In the genomic region with DNA sequence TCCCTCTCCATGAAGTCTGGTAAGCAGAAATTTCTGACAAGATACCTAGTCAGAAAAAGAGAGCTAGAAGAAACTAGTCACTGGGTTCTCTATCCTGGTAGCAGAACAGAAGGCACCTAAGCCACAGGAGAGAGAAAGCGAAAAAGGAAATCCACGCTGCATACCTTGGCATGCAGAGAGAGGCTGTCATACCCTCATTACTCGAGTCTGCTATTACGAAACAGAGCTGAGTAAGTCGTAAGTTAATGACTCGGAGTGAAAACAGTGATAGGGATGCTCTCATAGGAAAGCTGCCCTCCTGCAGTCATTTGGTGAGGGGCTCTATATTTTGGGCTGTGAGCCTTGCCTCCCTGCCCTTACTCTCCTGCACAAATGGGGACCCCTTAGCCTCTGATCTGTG, we compare ENCODE assay signal across 18 cellular contexts. TPM values are rescaled to one million over a fixed set of nuclear protein-coding genes. Genes with fewer than 3 reads are reported as not detected.
DNase-seq lines count a peak whose midpoint lies in the region; TF ChIP-seq lines count a peak whose summit lies in the region.
"Had no signal": no experiment of that assay in that cellular context is flagged by ENCODE, and none has a peak within 500 bp of the region (broad histone marks: within the 10 kb centered on the region; RNA-seq: fewer than 3 reads in every experiment).

No MANE protein-coding gene starts in this region.

- no peak overlapping the region for H4K8ac ChIP-seq in mesendoderm (ENCODE audit: low read depth, low read length)

- CTCF ChIA-PET in mammary epithelial cell (lab: Charles Lee; ENCODE audit: low non-redundant PET) = no interaction called here

- no peak overlapping the region for H3K18ac ChIP-seq in mesendoderm (ENCODE audit: low read length)

- intact Hi-C loops in mammary epithelial cell (cut with micrococcal nuclease) (no loop called here), left ventricle myocardium inferior (cut with micrococcal nuclease) (no loop called here)

- H3K27ac ChIP-seq in mammary epithelial cell (ENCODE audit: insufficient read depth, low read depth, low read length) (no peak overlapping the region), mesendoderm (ENCODE audit: low read depth, low read length) (no peak overlapping the region), left ventricle myocardium inferior (replicated peaks) (no peak overlapping the region)
- H3K27ac ChIP-seq: stomach had no signal

- H3K4me2 ChIP-seq in mammary epithelial cell (ENCODE audit: insufficient read depth, low read depth, low read length) (no peak overlapping the region), mesendoderm (ENCODE audit: low read length) (no peak overlapping the region)

- 27% methylated on average over 6 of the region's 6 CpGs for WGBS in mammary epithelial cell (ENCODE audit: low coverage, missing lambda C conversion rate)
- WGBS in mesendoderm (ENCODE audit: extremely low coverage, insufficient coverage, low lambda C conversion rate) = no CpG with 5 or more reads among the region's 6 CpGs

- H2AFZ ChIP-seq in mammary epithelial cell (ENCODE audit: low read depth, low read length) = no peak overlapping the region

- H3K9ac ChIP-seq in mammary epithelial cell (ENCODE audit: insufficient read depth, low read length) (no peak overlapping the region), mesendoderm (ENCODE audit: low read length) (no peak overlapping the region)

- no TSS peak for BruUV-seq in mammary epithelial cell (replicated peaks; lab: Mats Ljungman, UMichigan)

- no peak overlapping the region for H2BK120ac ChIP-seq in mesendoderm (ENCODE audit: low read depth, low read length)

- no peak overlapping the region for H2AK5ac ChIP-seq in mesendoderm (ENCODE audit: low read length)

- no peak overlapping the region for H3K4me3 ChIP-seq in mammary epithelial cell (replicated peaks in 1 of 3; ENCODE audit: insufficient read depth in 1 of 3, low read depth in 2 of 3, low read length in 3 of 3)
- no peak overlapping the region for H3K4me3 ChIP-seq in mesendoderm (ENCODE audit: low read length)
- no peak overlapping the region for H3K4me3 ChIP-seq in left ventricle myocardium inferior
- H3K4me3 ChIP-seq: HAP-1, K562, stomach had no signal

- TF ChIP-seq CTCF in mammary epithelial cell (conservative IDR thresholded peaks at IDR 0.05 in 1 of 2, IDR thresholded peaks at IDR 0.05 in 1 of 2; ENCODE audit: extremely low read depth in 1 of 2, insufficient read depth in 1 of 2, low read depth in 1 of 2, low read length in 2 of 2) = no peak
- no peak for TF ChIP-seq CTCF in left ventricle myocardium inferior (IDR thresholded peaks at IDR 0.05; ENCODE audit: borderline replicate concordance)

- H2BK15ac ChIP-seq in mesendoderm (replicated peaks; ENCODE audit: low read depth) = no peak overlapping the region

- H4K20me1 ChIP-seq in mammary epithelial cell (ENCODE audit: insufficient read depth, low read length) = no peaks in the 10 kb centered on the region

- H3K79me2 ChIP-seq in mammary epithelial cell (ENCODE audit: insufficient read depth, low read length) = no peaks in the 10 kb centered on the region
- H3K79me2 ChIP-seq in mesendoderm (ENCODE audit: control insufficient read depth, insufficient read depth, low read length) = no peaks in the 10 kb centered on the region

- H3K4ac ChIP-seq in mesendoderm (ENCODE audit: low read depth, low read length) = no peak overlapping the region

- no peak overlapping the region for H3K23ac ChIP-seq in mesendoderm (ENCODE audit: low read length)

- no peak overlapping the region for H2BK5ac ChIP-seq in mesendoderm (ENCODE audit: low read length)

- no peaks in the 10 kb centered on the region for H3K4me1 ChIP-seq in mammary epithelial cell (ENCODE audit: insufficient read depth, low read length)
- H3K4me1 ChIP-seq in mesendoderm (ENCODE audit: control insufficient read depth, low read depth, low read length) = no peaks in the 10 kb centered on the region
- no peaks in the 10 kb centered on the region for H3K4me1 ChIP-seq in left ventricle myocardium inferior
- H3K4me1 ChIP-seq: HAP-1, stomach had no signal

- in situ Hi-C loops in mammary epithelial cell (cut with MboI; ENCODE audit: low sequenced_read_pairs in 2 of 2) = no loop called here

- no peaks in the 10 kb centered on the region for H3K36me3 ChIP-seq in mammary epithelial cell (ENCODE audit: insufficient read depth, low read length)
- no peaks in the 10 kb centered on the region for H3K36me3 ChIP-seq in mesendoderm (ENCODE audit: control insufficient read depth, insufficient read depth, low read length)
- no peaks in the 10 kb centered on the region for H3K36me3 ChIP-seq in left ventricle myocardium inferior
- H3K36me3 ChIP-seq: HAP-1, stomach had no signal

- peaks cover 7% of the 10 kb centered on the region for H3K27me3 ChIP-seq in mammary epithelial cell (ENCODE audit: insufficient read depth, low read length)
- no peaks in the 10 kb centered on the region for H3K27me3 ChIP-seq in mesendoderm (ENCODE audit: insufficient read depth, low read length, poor library complexity)
- H3K27me3 ChIP-seq in left ventricle myocardium inferior (ENCODE audit: low read depth) = peaks cover 41% of the 10 kb centered on the region
- H3K27me3 ChIP-seq: stomach had no signal

- H3K56ac ChIP-seq in mesendoderm (ENCODE audit: low read length) = no peak overlapping the region

- no peaks in the 10 kb centered on the region for H3K9me3 ChIP-seq in mammary epithelial cell (replicated peaks; ENCODE audit: insufficient read depth, low read length)
- no peaks in the 10 kb centered on the region for H3K9me3 ChIP-seq in left ventricle myocardium inferior (replicated peaks)
- H3K9me3 ChIP-seq: HAP-1, stomach had no signal

- dilution Hi-C loops in mammary epithelial cell (cut with HindIII; ENCODE audit: low sequenced_read_pairs) = no loop called here

- no peak overlapping the region for H4K5ac ChIP-seq in mesendoderm (ENCODE audit: low read length)

- H3K79me1 ChIP-seq in mesendoderm (ENCODE audit: low read length) = no peaks in the 10 kb centered on the region

- peak; percentile 29 for DNase-seq in GM03348 (ENCODE audit: low spot score)
- peak; percentile 8 for DNase-seq in LHCN-M2 (ENCODE audit: low read depth)
- peak; percentile 52 for DNase-seq in mammary epithelial cell
- peak; percentile 61 for DNase-seq in mesendoderm
- DNase-seq in left ventricle myocardium inferior = no peak
- no peak for DNase-seq in islet precursor cell
- no peak for DNase-seq in NCI-H774 (lab: John Stamatoyannopoulos, UW)
- DNase-seq: activated CD8-positive, alpha-beta memory T cell treated with anti-CD3 and anti-CD28 coated beads for 24 hours; effector memory CD8-positive, alpha-beta T cell; NCI-H2081 treated with DMSO at 0.1 percent for 48 hours; stimulated activated CD4-positive, alpha-beta T cell treated with anti-CD3 and anti-CD28 coated beads, Interleukin-2, amount 100 ng/mL, for 48 hours; stomach had no signal

RNA-seq across cellular contexts. Expression of gene CLRN1, which starts 16.2 kb away (rescaled TPM):
- not detected in 2 replicates for total RNA-seq in LHCN-M2 (2014; rRNA removed)
- polyA plus RNA-seq in LHCN-M2 (2012) = not detected
- total RNA-seq in mammary epithelial cell = not detected
- polyA plus RNA-seq in mammary epithelial cell = not detected
- not detected for polyA minus RNA-seq in mammary epithelial cell
- polyA plus RNA-seq in mesendoderm (2013, experiment 1 of 2) = not detected
- polyA plus RNA-seq in mesendoderm (2013, experiment 2 of 2) = not detected
- not detected for total RNA-seq in left ventricle myocardium inferior
- total RNA-seq: K562, mononuclear cell, OCI-LY7, progenitor cell of endocrine pancreas, stomach had no signal
- polyA plus RNA-seq: adipose tissue, K562, stomach had no signal

RNA-seq across cellular contexts. Expression of gene MINDY4B, which starts 51.1 kb away (rescaled TPM):
- not detected in 2 replicates for total RNA-seq in LHCN-M2 (2014; rRNA removed)
- polyA plus RNA-seq in LHCN-M2 (2012) = not detected
- not detected for total RNA-seq in mammary epithelial cell
- polyA plus RNA-seq in mammary epithelial cell = not detected
- not detected for polyA minus RNA-seq in mammary epithelial cell
- polyA plus RNA-seq in mesendoderm (2013, experiment 1 of 2) = not detected
- polyA plus RNA-seq in mesendoderm (2013, experiment 2 of 2) = not detected
- 0.22 TPM for total RNA-seq in left ventricle myocardium inferior
- total RNA-seq: K562, mononuclear cell, OCI-LY7, progenitor cell of endocrine pancreas, stomach had no signal
- polyA plus RNA-seq: adipose tissue, K562, stomach had no signal

Comparison
In these comparisons a context has a peak if more than half of its experiments do, and no peak if none do; other contexts are left out.
1. DNase-seq: peak in GM03348 (single experiment), LHCN-M2 (single experiment), mammary epithelial cell (single experiment) and mesendoderm (single experiment); none in left ventricle myocardium inferior (single experiment), islet precursor cell (single experiment) and NCI-H774 (single experiment).